ENCODE assay signal across 16 cellular contexts in genomic region chr3:59108091-59108815, GRCh38. TPM values are rescaled to one million over a fixed set of nuclear protein-coding genes. Genes with fewer than 3 reads are reported as not detected.
DNase-seq lines count a peak whose midpoint lies in the region; ATAC-seq, FAIRE-seq and TF ChIP-seq lines count a peak whose summit lies in the region.
"Had no signal": no experiment of that assay in that cellular context is flagged by ENCODE, and none has a peak within 500 bp of the region (broad histone marks: within the 10 kb centered on the region; RNA-seq: fewer than 3 reads in every experiment).

No MANE protein-coding gene starts in this region.

- no peak overlapping the region for H4K91ac ChIP-seq in mesenchymal stem cell (ENCODE audit: low read length)

- WGBS in mesenchymal stem cell, result 39% methylated on average over 2 of the region's 4 CpGs

- no peaks in the 10 kb centered on the region for H3K27me3 Mint-ChIP-seq in activated naive CD4-positive, alpha-beta T cell treated with anti-CD3 and anti-CD28 coated beads, Interleukin-2, amount 10 ng/mL, durations not matched to agents 7 days and 5 days

- H3K27ac ChIP-seq in mesenchymal stem cell (ENCODE audit: low read length, poor library complexity, severe bottlenecking) (no peak overlapping the region), lower lobe of right lung (no peak overlapping the region)
- H3K27ac ChIP-seq: adrenal gland had no signal

- H3K18ac ChIP-seq in mesenchymal stem cell (ENCODE audit: low read depth in 1 of 2, low read length in 2 of 2), result no peak overlapping the region

- no peak for FAIRE-seq in bronchial epithelial cell (lab: Jason Lieb, UNC)
- FAIRE-seq: endothelial cell of umbilical vein, HTR-8/SVneo had no signal

- H3K27ac Mint-ChIP-seq in activated naive CD4-positive, alpha-beta T cell treated with anti-CD3 and anti-CD28 coated beads, Interleukin-2, amount 10 ng/mL, durations not matched to agents 7 days and 5 days, result no peak overlapping the region
- H3K27ac Mint-ChIP-seq: activated T-helper 1 cell treated with anti-CD3 and anti-CD28 coated beads, Interleukin-12 subunit alpha, Interleukin-12 subunit beta, Interleukin-2, Interleukin-4 antibody, amounts not matched to agents 30 ng/mL and 10 ng/mL and 1 ng/mL, durations not matched to agents 14 hours and 24 hours and 36 hours; naive thymus-derived CD4-positive, alpha-beta T cell had no signal

- CTCF ChIA-PET in activated naive CD4-positive, alpha-beta T cell treated with anti-CD3 and anti-CD28 coated beads, Interleukin-2, amount 10 ng/mL, durations not matched to agents 7 days and 5 days (lab: Charles Lee), result no interaction called here

- no peaks in the 10 kb centered on the region for H3K9me3 Mint-ChIP-seq in activated naive CD4-positive, alpha-beta T cell treated with anti-CD3 and anti-CD28 coated beads, Interleukin-2, amount 10 ng/mL, durations not matched to agents 7 days and 5 days
- H3K9me3 Mint-ChIP-seq: activated T-helper 1 cell treated with anti-CD3 and anti-CD28 coated beads, Interleukin-12 subunit alpha, Interleukin-12 subunit beta, Interleukin-2, Interleukin-4 antibody, amounts not matched to agents 30 ng/mL and 10 ng/mL and 1 ng/mL, durations not matched to agents 14 hours and 24 hours and 36 hours; naive thymus-derived CD4-positive, alpha-beta T cell had no signal

- H3K4me3 Mint-ChIP-seq in activated naive CD4-positive, alpha-beta T cell treated with anti-CD3 and anti-CD28 coated beads, Interleukin-2, amount 10 ng/mL, durations not matched to agents 7 days and 5 days, result no peak overlapping the region
- H3K4me3 Mint-ChIP-seq: activated T-helper 1 cell treated with anti-CD3 and anti-CD28 coated beads, Interleukin-12 subunit alpha, Interleukin-12 subunit beta, Interleukin-2, Interleukin-4 antibody, amounts not matched to agents 30 ng/mL and 10 ng/mL and 1 ng/mL, durations not matched to agents 14 hours and 24 hours and 36 hours; naive thymus-derived CD4-positive, alpha-beta T cell had no signal

- H4K8ac ChIP-seq in mesenchymal stem cell (ENCODE audit: low read length), result no peak overlapping the region

- H2BK5ac ChIP-seq in mesenchymal stem cell (ENCODE audit: low read depth, low read length, poor library complexity, severe bottlenecking), result no peak overlapping the region

- no peaks in the 10 kb centered on the region for H3K4me1 Mint-ChIP-seq in activated naive CD4-positive, alpha-beta T cell treated with anti-CD3 and anti-CD28 coated beads, Interleukin-2, amount 10 ng/mL, durations not matched to agents 7 days and 5 days
- H3K4me1 Mint-ChIP-seq: naive thymus-derived CD4-positive, alpha-beta T cell had no signal

- H3K4me1 ChIP-seq in mesenchymal stem cell (ENCODE audit: control insufficient read depth, insufficient read depth, low read depth, low read length), result no peaks in the 10 kb centered on the region
- no peaks in the 10 kb centered on the region for H3K4me1 ChIP-seq in lower lobe of right lung
- H3K4me1 ChIP-seq: adrenal gland had no signal

- no peak overlapping the region for H2AK5ac ChIP-seq in mesenchymal stem cell (ENCODE audit: low read length, severe bottlenecking)

- H3K27me3 ChIP-seq in MG63 (no peaks in the 10 kb centered on the region), bronchial epithelial cell (ENCODE audit: control insufficient read depth, insufficient read depth, low read length) (no peaks in the 10 kb centered on the region), mesenchymal stem cell (ENCODE audit: control insufficient read depth in 1 of 2, insufficient read depth in 1 of 2, low read length in 2 of 2) (no peaks in the 10 kb centered on the region), lower lobe of right lung (ENCODE audit: low read depth) (no peaks in the 10 kb centered on the region)
- H3K27me3 ChIP-seq: adrenal gland had no signal

- intact Hi-C loops in lower lobe of right lung (cut with DNase I), result no loop called here

- no peak overlapping the region for H2BK120ac ChIP-seq in mesenchymal stem cell (ENCODE audit: low read depth, low read length)

- H3K14ac ChIP-seq in mesenchymal stem cell (ENCODE audit: low read length in 2 of 2), result no peak overlapping the region

- H3K9ac ChIP-seq in mesenchymal stem cell (ENCODE audit: low read length), result peak overlapping the region; percentile 2

- H2AFZ ChIP-seq in mesenchymal stem cell (ENCODE audit: low read depth, low read length), result no peak overlapping the region

- no peaks in the 10 kb centered on the region for H3K9me3 ChIP-seq in MG63
- no peaks in the 10 kb centered on the region for H3K9me3 ChIP-seq in mesenchymal stem cell (ENCODE audit: control insufficient read depth, low read length)
- no peaks in the 10 kb centered on the region for H3K9me3 ChIP-seq in lower lobe of right lung
- H3K9me3 ChIP-seq: adrenal gland had no signal

- no peaks in the 10 kb centered on the region for H3K79me1 ChIP-seq in mesenchymal stem cell (replicated peaks; ENCODE audit: low read length, poor library complexity, severe bottlenecking)

- ATAC-seq in lower lobe of right lung, result no peak
- ATAC-seq: left lobe of liver; naive thymus-derived CD4-positive, alpha-beta T cell had no signal

- no peaks in the 10 kb centered on the region for H3K36me3 ChIP-seq in MG63
- no peaks in the 10 kb centered on the region for H3K36me3 ChIP-seq in bronchial epithelial cell (ENCODE audit: control insufficient read depth, insufficient read depth, low read length)
- no peaks in the 10 kb centered on the region for H3K36me3 ChIP-seq in mesenchymal stem cell (ENCODE audit: control insufficient read depth in 1 of 2, insufficient read depth in 2 of 2, low read depth in 1 of 2, low read length in 2 of 2)
- no peaks in the 10 kb centered on the region for H3K36me3 ChIP-seq in lower lobe of right lung
- H3K36me3 ChIP-seq: adrenal gland had no signal

- H2BK15ac ChIP-seq in mesenchymal stem cell (ENCODE audit: low read depth, poor library complexity, severe bottlenecking), result no peak overlapping the region

- no peaks in the 10 kb centered on the region for H3K36me3 Mint-ChIP-seq in activated naive CD4-positive, alpha-beta T cell treated with anti-CD3 and anti-CD28 coated beads, Interleukin-2, amount 10 ng/mL, durations not matched to agents 7 days and 5 days
- H3K36me3 Mint-ChIP-seq: naive thymus-derived CD4-positive, alpha-beta T cell had no signal

- no peak overlapping the region for H3K4ac ChIP-seq in mesenchymal stem cell (ENCODE audit: low read depth in 1 of 2, low read length in 2 of 2)

- DNase-seq in Daoy (ENCODE audit: low read depth) (peak; percentile 9), MG63 (peak; percentile 32), bronchial epithelial cell (ENCODE audit: low read depth) (peak; percentile 80), mesenchymal stem cell (no peak), lower lobe of right lung (no peak), medulla oblongata (ENCODE audit: extremely low spot score) (no peak), 8988T (no peak)
- no peak for DNase-seq in activated naive CD4-positive, alpha-beta T cell treated with anti-CD3 and anti-CD28 coated beads, Interleukin-2, amount 10 ng/mL, durations not matched to agents 7 days and 5 days
- DNase-seq: adrenal gland; GF-D8; naive thymus-derived CD4-positive, alpha-beta T cell; NCI-H2171 treated with DMSO at 0.1 percent for 48 hours had no signal

- TF ChIP-seq CTCF in bronchial epithelial cell (IDR thresholded peaks at IDR 0.05; ENCODE audit: insufficient read depth, low read length, severe bottlenecking) (no peak), lower lobe of right lung (IDR thresholded peaks at IDR 0.05) (no peak)

- H2BK12ac ChIP-seq in mesenchymal stem cell (ENCODE audit: low read length in 2 of 2), result no peak overlapping the region

- H3K4me2 ChIP-seq in mesenchymal stem cell (ENCODE audit: low read length, poor library complexity, severe bottlenecking), result no peak overlapping the region

- H3K4me3 ChIP-seq in MG63, result no peak overlapping the region
- no peak overlapping the region for H3K4me3 ChIP-seq in bronchial epithelial cell (ENCODE audit: low read depth, low read length)
- no peak overlapping the region for H3K4me3 ChIP-seq in mesenchymal stem cell (ENCODE audit: insufficient read depth in 1 of 2, low read depth in 1 of 2, low read length in 2 of 2)
- no peak overlapping the region for H3K4me3 ChIP-seq in lower lobe of right lung
- H3K4me3 ChIP-seq: adrenal gland had no signal

- no peak overlapping the region for H3K23ac ChIP-seq in mesenchymal stem cell (ENCODE audit: low read length in 2 of 2)

RNA-seq across cellular contexts. Expression of gene CFAP20DC, which starts 58.4 kb away (rescaled TPM):
- 3.3 and 3.4 TPM in 2 replicates for total RNA-seq in Daoy (2014; rRNA removed; shearing (Covaris generic))
- total RNA-seq in MG63 (2014; rRNA removed; shearing (Covaris generic); ENCODE audit: low replicate concordance), result 1.3 and 5.8 TPM in 2 replicates
- total RNA-seq in bronchial epithelial cell, result 6.7 and 6.8 TPM in 2 replicates
- 0.36 TPM for polyA plus RNA-seq in mesenchymal stem cell (2013, experiment 1 of 2)
- 0.60 TPM for polyA plus RNA-seq in mesenchymal stem cell (2013, experiment 2 of 2)
- 0.71 TPM for total RNA-seq in lower lobe of right lung

Comparison
In these comparisons a context has a peak if more than half of its experiments do, and no peak if none do; other contexts are left out.
1. DNase-seq: peak in Daoy (single experiment), MG63 (single experiment) and bronchial epithelial cell (single experiment); none in mesenchymal stem cell (single experiment), lower lobe of right lung (single experiment), medulla oblongata (single experiment), 8988T (single experiment) and activated naive CD4-positive, alpha-beta T cell treated with anti-CD3 and anti-CD28 coated beads, Interleukin-2, amount 10 ng/mL, durations not matched to agents 7 days and 5 days (single experiment).